Comparison of ENCODE assay signal across 38 cellular contexts in genomic region chr1:38105267-38105666, GRCh38. TPM values are rescaled to one million over a fixed set of nuclear protein-coding genes. Genes with fewer than 3 reads are reported as not detected.
DNase-seq lines count a peak whose midpoint lies in the region; ATAC-seq, FAIRE-seq and TF ChIP-seq lines count a peak whose summit lies in the region.
"Had no signal": no experiment of that assay in that cellular context is flagged by ENCODE, and none has a peak within 500 bp of the region (broad histone marks: within the 10 kb centered on the region; RNA-seq: fewer than 3 reads in every experiment).

No MANE protein-coding gene starts in this region.

- no peak overlapping the region for H3K27ac Mint-ChIP-seq in activated CD8-positive, alpha-beta T cell treated with anti-CD3 and anti-CD28 coated beads for 36 hours
- H3K27ac Mint-ChIP-seq in osteocyte (ENCODE audit: unreplicated experiment), result no peak overlapping the region
- H3K27ac Mint-ChIP-seq: B cell; CD14-positive monocyte; CD4-positive, alpha-beta memory T cell; CD4-positive, alpha-beta T cell; CD4-positive, CD25-positive, alpha-beta regulatory T cell; CD8-positive, alpha-beta memory T cell; CD8-positive, alpha-beta T cell had no signal

- H3K27ac ChIP-seq in HEK293 (ENCODE audit: extremely low read depth, low read depth, low read length), result no peak overlapping the region
- no peak overlapping the region for H3K27ac ChIP-seq in K562 (ENCODE audit: extremely low read depth, low read depth, low read length)
- H3K27ac ChIP-seq: 22Rv1; A549; BLaER1; BLaER1 treated with 17β-estradiol and CSF1 and Interleukin-3, amounts not matched to agents 10 nM and 100 nM; C4-2B had no signal

- in situ Hi-C loops in K562 (cut with MboI), result no loop called here

- H3K4me2 ChIP-seq in K562 (ENCODE audit: insufficient read depth, low read length), result no peak overlapping the region
- H3K4me2 ChIP-seq: A549; BLaER1; BLaER1 treated with 17β-estradiol and CSF1 and Interleukin-3, amounts not matched to agents 10 nM and 100 nM had no signal

- CTCF ChIA-PET in HEK293 (lab: Yijun Ruan, JAX) (interaction anchor here (0.7 kb wide), 1 partner anchor 9 kb away, joined by 3 read pairs; no protein-coding TSS in a partner anchor), K562 (lab: Yijun Ruan, JAX; ENCODE audit: low intra/inter-chr PET ratio) (no interaction called here)
- CTCF ChIA-PET in activated CD8-positive, alpha-beta T cell treated with anti-CD3 and anti-CD28 coated beads for 36 hours (lab: Charles Lee), result no interaction called here

- peak; percentile 75; the same call in 1 of the 2 replicates for TF ChIP-seq EP300 in K562 (IDR thresholded peaks at IDR 0.05; ENCODE audit: low read length)

- no peaks in the 10 kb centered on the region for H3K4me1 Mint-ChIP-seq in activated CD8-positive, alpha-beta T cell treated with anti-CD3 and anti-CD28 coated beads for 36 hours (ENCODE audit: low read depth)
- H3K4me1 Mint-ChIP-seq in osteocyte (ENCODE audit: unreplicated experiment), result peaks cover 2% of the 10 kb centered on the region
- H3K4me1 Mint-ChIP-seq: B cell; CD14-positive monocyte; CD4-positive, alpha-beta memory T cell; CD4-positive, CD25-positive, alpha-beta regulatory T cell; CD8-positive, alpha-beta memory T cell had no signal

- BruUV-seq in K562 (replicated peaks; lab: Mats Ljungman, UMichigan), result no TSS peak

- peaks cover 2 to 18% of the 10 kb centered on the region in 2 experiments; a peak in 4 of 5 replicates for H3K27me3 ChIP-seq in K562 (ENCODE audit: control insufficient read depth in 2 of 2, insufficient read depth in 2 of 2, low read length in 2 of 2)
- H3K27me3 ChIP-seq: BE2C; BLaER1; BLaER1 treated with 17β-estradiol and CSF1 and Interleukin-3, amounts not matched to agents 10 nM and 100 nM had no signal

- TF ChIP-seq CTCF in HEK293 (tag by site-specific recombination; IDR thresholded peaks at IDR 0.05), result no peak
- TF ChIP-seq CTCF in K562 (IDR thresholded peaks at IDR 0.05 in 2 of 3, conservative IDR thresholded peaks at IDR 0.05 in 1 of 3; ENCODE audit: insufficient read depth in 2 of 3, low read depth in 1 of 3, low read length in 3 of 3), result no peak
- TF ChIP-seq CTCF in activated CD8-positive, alpha-beta T cell treated with anti-CD3 and anti-CD28 coated beads for 36 hours (IDR thresholded peaks at IDR 0.05), result no peak
- TF ChIP-seq CTCF in osteocyte (IDR thresholded peaks at IDR 0.05), result no peak

- H3K4me3 ChIP-seq in HEK293 (ENCODE audit: low read depth, low read length), result no peak overlapping the region
- H3K4me3 ChIP-seq in K562, result no peak overlapping the region
- H3K4me3 ChIP-seq: A549; BLaER1; BLaER1 treated with 17β-estradiol and CSF1 and Interleukin-3, amounts not matched to agents 10 nM and 100 nM had no signal

- H3K27me3 Mint-ChIP-seq in activated CD8-positive, alpha-beta T cell treated with anti-CD3 and anti-CD28 coated beads for 36 hours, result peaks cover 15% of the 10 kb centered on the region
- H3K27me3 Mint-ChIP-seq in osteocyte (ENCODE audit: unreplicated experiment), result peaks cover 20% of the 10 kb centered on the region
- H3K27me3 Mint-ChIP-seq: B cell had no signal

- H4K20me1 ChIP-seq in K562 (replicated peaks; ENCODE audit: control insufficient read depth, insufficient read depth, low read length), result 0 out of 2 replicates have a peak, but pooled peaks cover 4% of the 10 kb centered on the region
- H4K20me1 ChIP-seq: BLaER1; BLaER1 treated with 17β-estradiol and CSF1 and Interleukin-3, amounts not matched to agents 10 nM and 100 nM had no signal

- H3K9me3 Mint-ChIP-seq in activated CD8-positive, alpha-beta T cell treated with anti-CD3 and anti-CD28 coated beads for 36 hours, result no peaks in the 10 kb centered on the region
- H3K9me3 Mint-ChIP-seq in osteocyte (ENCODE audit: unreplicated experiment), result peaks cover 2% of the 10 kb centered on the region
- H3K9me3 Mint-ChIP-seq: CD4-positive, alpha-beta T cell; CD8-positive, alpha-beta T cell had no signal

- FAIRE-seq in K562 (lab: Jason Lieb, UNC), result no peak
- FAIRE-seq: A204.1, A549, D721Med had no signal

- TF ChIP-seq RAD21 in K562 (CRISPR knock-in tag; conservative IDR thresholded peaks at IDR 0.05 in 1 of 2, IDR thresholded peaks at IDR 0.05 in 1 of 2), result no peak

- H3K36me3 Mint-ChIP-seq in activated CD8-positive, alpha-beta T cell treated with anti-CD3 and anti-CD28 coated beads for 36 hours (ENCODE audit: low read depth), result no peaks in the 10 kb centered on the region
- no peaks in the 10 kb centered on the region for H3K36me3 Mint-ChIP-seq in osteocyte (ENCODE audit: unreplicated experiment)
- H3K36me3 Mint-ChIP-seq: CD14-positive monocyte; CD4-positive, alpha-beta memory T cell; CD4-positive, CD25-positive, alpha-beta regulatory T cell; CD8-positive, alpha-beta memory T cell; CD8-positive, alpha-beta T cell had no signal

- H3K79me2 ChIP-seq in K562 (ENCODE audit: control insufficient read depth, insufficient read depth, low read length), result no peaks in the 10 kb centered on the region

- H3K4me3 Mint-ChIP-seq in activated CD8-positive, alpha-beta T cell treated with anti-CD3 and anti-CD28 coated beads for 36 hours, result no peak overlapping the region
- H3K4me3 Mint-ChIP-seq in osteocyte (ENCODE audit: unreplicated experiment), result no peak overlapping the region
- H3K4me3 Mint-ChIP-seq: B cell; CD14-positive monocyte; CD4-positive, alpha-beta memory T cell; CD4-positive, alpha-beta T cell; CD4-positive, CD25-positive, alpha-beta regulatory T cell; CD8-positive, alpha-beta memory T cell; CD8-positive, alpha-beta T cell had no signal

- no peak overlapping the region for H3K9ac ChIP-seq in K562 (ENCODE audit: insufficient read depth in 1 of 2, low read depth in 2 of 2, low read length in 2 of 2)
- H3K9ac ChIP-seq: BLaER1; BLaER1 treated with 17β-estradiol and CSF1 and Interleukin-3, amounts not matched to agents 10 nM and 100 nM had no signal

- H2AFZ ChIP-seq in K562 (ENCODE audit: low read depth, low read length), result no peak overlapping the region

- H3K9me3 ChIP-seq in HEK293 (ENCODE audit: control insufficient read depth, insufficient read depth, low read depth, low read length) (no peaks in the 10 kb centered on the region), K562 (replicated peaks; ENCODE audit: control insufficient read depth, insufficient read depth, low read depth, low read length) (no peaks in the 10 kb centered on the region)
- H3K9me3 ChIP-seq: A549, BE2C, Caco-2 had no signal

- intact Hi-C loops in K562 (cut with micrococcal nuclease), result no loop called here
- intact Hi-C loops in activated CD8-positive, alpha-beta T cell treated with anti-CD3 and anti-CD28 coated beads for 36 hours (cut with micrococcal nuclease), result no loop called here

- POLR2A ChIA-PET in HEK293 (lab: Yijun Ruan, JAX) (no interaction called here), K562 (lab: Yijun Ruan, JAX) (interaction anchor here (0.6 to 0.9 kb wide), 3 partner anchors 9 to 1889 kb away, joined by 3 to 4 read pairs (median 3); no protein-coding TSS in a partner anchor)
- POLR2A ChIA-PET in activated CD8-positive, alpha-beta T cell treated with anti-CD3 and anti-CD28 coated beads for 36 hours (lab: Charles Lee), result no interaction called here

- peak; percentile 57 for ATAC-seq in K562
- no peak for ATAC-seq in activated CD8-positive, alpha-beta T cell treated with anti-CD3 and anti-CD28 coated beads for 36 hours
- ATAC-seq: A549; CD8-positive, alpha-beta T cell had no signal

- TF ChIP-seq POLR2A in K562 (conservative IDR thresholded peaks at IDR 0.05), result no peak

- H3K9me1 ChIP-seq in K562 (ENCODE audit: control insufficient read depth, insufficient read depth, low read length), result no peaks in the 10 kb centered on the region

- WGBS in K562 (ENCODE audit: insufficient coverage, low coverage, missing lambda C conversion rate), result 21% methylated on average over 5 of the region's 5 CpGs

- H3K4me1 ChIP-seq in HEK293 (ENCODE audit: control insufficient read depth, insufficient read depth, low read length) (no peaks in the 10 kb centered on the region), K562 (replicated peaks in 1 of 2; ENCODE audit: control insufficient read depth in 2 of 2, insufficient read depth in 2 of 2, low read length in 2 of 2) (peaks cover 0 to 7% of the 10 kb centered on the region in 2 experiments; a peak in 2 of 5 replicates)
- H3K4me1 ChIP-seq: A549, BE2C, Caco-2 had no signal

- H3K36me3 ChIP-seq in HEK293 (ENCODE audit: control insufficient read depth in 2 of 2, insufficient read depth in 1 of 2, low read length in 2 of 2) (no peaks in the 10 kb centered on the region), K562 (ENCODE audit: control insufficient read depth, insufficient read depth, low read length) (no peaks in the 10 kb centered on the region)
- H3K36me3 ChIP-seq: BE2C; BLaER1; BLaER1 treated with 17β-estradiol and CSF1 and Interleukin-3, amounts not matched to agents 10 nM and 100 nM had no signal

- DNase-seq in OCI-M1 (lab: John Stamatoyannopoulos, UW) (peak; percentile 49), K562 (ENCODE audit: extremely low read depth in 1 of 4, low spot score in 3 of 4) (no peak), inferior parietal cortex (ENCODE audit: extremely low spot score) (no peak), osteocyte (ENCODE audit: extremely low spot score, unreplicated experiment) (no peak)
- DNase-seq in activated CD8-positive, alpha-beta T cell treated with anti-CD3 and anti-CD28 coated beads for 36 hours, result no peak
- DNase-seq: 8988T; ACHN; AML-193; BE2C; C1 segment of cervical spinal cord; Caco-2; Calu3; CD4-positive, alpha-beta memory T cell; CD4-positive, alpha-beta T cell; CD4-positive, CD25-positive, alpha-beta regulatory T cell; CD8-positive, alpha-beta memory T cell; CD8-positive, alpha-beta T cell; COR-L47; DMS 273 treated with DMSO at 0.1 percent for 48 hours; DMS153; DMS53; DMS79; DMS79 treated with DMSO at 0.1 percent for 48 hours; DND-41; EL had no signal

RNA-seq across cellular contexts. Expression of gene POU3F1, which starts 58.7 kb away (rescaled TPM):
- total RNA-seq in K562 (2011; cell fraction: chromatin; rRNA removed; ENCODE audit: low replicate concordance), result not detected in 2 replicates
- total RNA-seq in K562 (2011; cell fraction: nucleolus; rRNA removed), result 0.13 TPM in 1 of 2 replicates, not detected in the other
- not detected in 2 replicates for total RNA-seq in K562 (2011; cell fraction: nucleoplasm; rRNA removed)
- total RNA-seq in K562 (2014; rRNA removed) (0.08 and 0.09 TPM in 2 replicates), K562 (2014; rRNA removed; fragmentation: Illumina TruSeq; extraction: Trizol) (not detected in 2 replicates), K562 (2015; rRNA removed; fragmentation: Illumina TruSeq; extraction: Trizol) (not detected in 2 replicates), K562 (2021) (not detected in 2 replicates), osteocyte (1.5 and 1.8 TPM in 2 replicates)
- polyA plus RNA-seq in K562 (2011; rRNA removed) (0.05 TPM in 1 of 2 replicates, not detected in the other), K562 (2014; fragmentation: Illumina TruSeq; extraction: Trizol) (not detected in 2 replicates), K562 (2014; fragmentation: Nextera tagmentation; extraction: Ambion mirVana) (not detected), K562 (2014; rRNA removed) (not detected in 2 replicates)
- not detected in 2 replicates for polyA plus RNA-seq in K562 (2011; cell fraction: cytosol; rRNA removed)
- 0.06 and 0.15 TPM in 2 replicates for polyA plus RNA-seq in K562 (2011; cell fraction: nucleus; rRNA removed)
- polyA plus RNA-seq in K562 (2012), result not detected in 2 replicates
- not detected in 2 replicates for polyA minus RNA-seq in K562 (2011; rRNA and poly(A)+ RNA removed)
- polyA minus RNA-seq in K562 (2011; cell fraction: cytosol; rRNA and poly(A)+ RNA removed), result not detected in 2 replicates
- polyA minus RNA-seq in K562 (2011; cell fraction: nucleus; rRNA and poly(A)+ RNA removed), result 0.13 and 0.33 TPM in 2 replicates
- total RNA-seq in activated CD8-positive, alpha-beta T cell treated with anti-CD3 and anti-CD28 coated beads for 36 hours, result under 1 TPM in 1 of 2 experiments, not detected in 1; 0.16 TPM
- total RNA-seq: A172, Caco-2, Calu3 had no signal
- polyA plus RNA-seq: A549, AG04450, BJ, CD14-positive monocyte had no signal

Comparison
In these comparisons a context has a peak if more than half of its experiments do, and no peak if none do; other contexts are left out.
1. Of the 44 proteins assayed by ChIP-seq in both K562 and HEK293: peak only in K562: ZEB2; only in HEK293: none; in both: none; in neither: 43.